In the genomic region with DNA sequence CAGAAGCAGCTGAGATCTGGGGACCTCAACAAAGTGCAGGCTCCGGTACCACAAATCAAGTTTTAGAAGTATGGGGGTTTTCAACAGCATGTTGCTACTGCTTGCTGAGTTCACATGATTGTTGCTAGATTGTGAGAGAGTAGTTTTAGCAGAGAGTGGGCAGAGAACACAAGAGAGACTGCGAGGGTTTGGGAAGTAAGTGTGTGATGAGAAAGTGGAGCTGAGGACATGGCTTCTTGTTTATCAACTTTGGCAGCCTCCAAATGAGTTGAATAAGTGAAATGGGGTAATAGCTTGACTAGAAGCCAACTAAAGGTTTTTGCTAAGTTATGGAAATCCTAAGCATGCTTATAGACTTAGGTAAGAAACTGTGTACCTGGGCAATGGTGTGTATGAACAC, we compare ENCODE assay signal across 22 cellular contexts.
DNase-seq lines count a peak whose midpoint lies in the region; ATAC-seq and TF ChIP-seq lines count a peak whose summit lies in the region.
"Had no signal": no experiment of that assay in that cellular context is flagged by ENCODE, and none has a peak within 500 bp of the region (broad histone marks: within the 10 kb centered on the region; RNA-seq: fewer than 3 reads in every experiment).

No MANE protein-coding gene starts in this region.

- H4K20me1 ChIP-seq in OCI-LY3 (ENCODE audit: insufficient read depth, low read length): no peaks in the 10 kb centered on the region
- H4K20me1 ChIP-seq: BLaER1 treated with 17β-estradiol and CSF1 and Interleukin-3, amounts not matched to agents 10 nM and 100 nM had no signal

- no peak overlapping the region for H3K27ac ChIP-seq in right atrium auricular region
- H3K27ac ChIP-seq in OCI-LY3 (ENCODE audit: low read length): no peak overlapping the region
- H3K27ac ChIP-seq: A549; BLaER1 treated with 17β-estradiol and CSF1 and Interleukin-3, amounts not matched to agents 10 nM and 100 nM had no signal

- intact Hi-C loops in Right ventricle myocardium superior (cut with DNase I): no loop called here
- intact Hi-C loops in left ventricle myocardium superior (cut with micrococcal nuclease): no loop called here

- 0 out of 2 replicates have a peak overlapping the region, but pooled peaks have one; percentile 8 for H2AFZ ChIP-seq in OCI-LY3 (ENCODE audit: low read depth, low read length)

- H3K9me3 ChIP-seq in right atrium auricular region: no peaks in the 10 kb centered on the region
- no peaks in the 10 kb centered on the region for H3K9me3 ChIP-seq in OCI-LY3 (ENCODE audit: insufficient read depth, low read length)
- H3K9me3 ChIP-seq: A549; BE2C; BLaER1 treated with 17β-estradiol and CSF1 and Interleukin-3, amounts not matched to agents 10 nM and 100 nM; HAP-1 had no signal

- TF ChIP-seq CTCF in right atrium auricular region (IDR thresholded peaks at IDR 0.05) (no peak), OCI-LY3 (IDR thresholded peaks at IDR 0.05; ENCODE audit: low read depth, low read length) (no peak), omental fat pad (IDR thresholded peaks at IDR 0.05) (no peak)

- H3K4me3 ChIP-seq in right atrium auricular region (no peak overlapping the region), OCI-LY3 (ENCODE audit: low read length) (no peak overlapping the region)
- H3K4me3 ChIP-seq: A549; BLaER1 treated with 17β-estradiol and CSF1 and Interleukin-3, amounts not matched to agents 10 nM and 100 nM; HAP-1 had no signal

- peaks cover 0 to 6% of the 10 kb centered on the region in 2 donors for H3K4me1 ChIP-seq in right atrium auricular region
- no peaks in the 10 kb centered on the region for H3K4me1 ChIP-seq in OCI-LY3 (ENCODE audit: low read length)
- H3K4me1 ChIP-seq: A549; BE2C; BLaER1 treated with 17β-estradiol and CSF1 and Interleukin-3, amounts not matched to agents 10 nM and 100 nM; HAP-1 had no signal

- H3K4me2 ChIP-seq in OCI-LY3 (ENCODE audit: low read length): no peak overlapping the region
- H3K4me2 ChIP-seq: A549; BLaER1 treated with 17β-estradiol and CSF1 and Interleukin-3, amounts not matched to agents 10 nM and 100 nM had no signal

- H3K36me3 ChIP-seq in right atrium auricular region (no peaks in the 10 kb centered on the region), OCI-LY3 (replicated peaks; ENCODE audit: low read depth, low read length) (no peaks in the 10 kb centered on the region)
- H3K36me3 ChIP-seq: BE2C; BLaER1 treated with 17β-estradiol and CSF1 and Interleukin-3, amounts not matched to agents 10 nM and 100 nM; HAP-1 had no signal

- no peak overlapping the region for H3K9ac ChIP-seq in OCI-LY3 (ENCODE audit: low read length)
- H3K9ac ChIP-seq: BLaER1 treated with 17β-estradiol and CSF1 and Interleukin-3, amounts not matched to agents 10 nM and 100 nM had no signal

- peak; percentile 42 for ATAC-seq in Right ventricle myocardium superior (ENCODE audit: poor library complexity)
- ATAC-seq in left ventricle myocardium superior: peak; percentile 55
- peak; percentile 37 for ATAC-seq in omental fat pad (ENCODE audit: low FRiP score)
- ATAC-seq: A549 had no signal

- H3K27me3 ChIP-seq in right atrium auricular region: no peaks in the 10 kb centered on the region
- no peaks in the 10 kb centered on the region for H3K27me3 ChIP-seq in OCI-LY3 (ENCODE audit: low read depth, low read length)
- H3K27me3 ChIP-seq: BE2C; BLaER1 treated with 17β-estradiol and CSF1 and Interleukin-3, amounts not matched to agents 10 nM and 100 nM had no signal

- no peaks in the 10 kb centered on the region for H3K79me2 ChIP-seq in OCI-LY3 (ENCODE audit: low read length)

- DNase-seq in Right ventricle myocardium superior (no peak), right atrium auricular region (ENCODE audit: low spot score) (no peak), left ventricle myocardium superior (no peak), omental fat pad (ENCODE audit: low spot score) (no peak), COLO668 (lab: John Stamatoyannopoulos, UW; ENCODE audit: unreplicated experiment) (no peak), DMS 273 treated with DMSO at 0.1 percent for 48 hours (lab: John Stamatoyannopoulos, UW) (no peak)
- DNase-seq: 8988T; ACHN; AML-193; BE2C; Calu3; CD4-positive, alpha-beta T cell; CD8-positive, alpha-beta memory T cell; COR-L47; DMS153; DND-41; GOT3; HFFc6 had no signal
